In genomic region chr11:96242971-96243647, GRCh38 we compare ENCODE assay signal across 8 cellular contexts.
DNase-seq lines count a peak whose midpoint lies in the region; ATAC-seq and TF ChIP-seq lines count a peak whose summit lies in the region.

No MANE protein-coding gene starts in this region.

- CTCF ChIA-PET in OCI-LY7 (lab: Charles Lee; ENCODE audit: unreplicated experiment), result interaction anchor here (1.1 to 1.2 kb wide), 2 partner anchors 12 to 100 kb away, joined by 3 to 4 read pairs; partner anchors contain the start of gene MAML2

- no peak overlapping the region for H3K27ac ChIP-seq in OCI-LY7 (ENCODE audit: low read depth, low read length, poor library complexity, severe bottlenecking)

- H2AFZ ChIP-seq in OCI-LY7 (ENCODE audit: low read length), result peak overlapping the region; percentile 86

- intact Hi-C loops in OCI-LY7 (cut with micrococcal nuclease; ENCODE audit: unreplicated experiment), result loop anchor here (5.0 to 10.0 kb wide), 3 partner anchors 149 to 448 kb away; partner anchors contain the start of genes CEP57 and JRKL

- TF ChIP-seq CTCF in OCI-LY7 (conservative IDR thresholded peaks at IDR 0.05; ENCODE audit: low read length), result no peak
- TF ChIP-seq CTCF in epithelial cell of esophagus (IDR thresholded peaks at IDR 0.05; ENCODE audit: insufficient read depth, low read depth, low read length, missing control alignments), result peak; percentile 4

- H3K4me3 ChIP-seq in OCI-LY7 (ENCODE audit: low read depth, low read length, poor library complexity, severe bottlenecking) (no peak overlapping the region), epithelial cell of esophagus (ENCODE audit: low read length) (peak overlapping the region; percentile 47)

- H3K36me3 ChIP-seq in OCI-LY7 (ENCODE audit: insufficient read depth, low read length), result no peaks in the 10 kb centered on the region

- POLR2A ChIA-PET in OCI-LY7 (lab: Charles Lee), result interaction anchor here (0.6 to 2.1 kb wide), 15 partner anchors 10 to 526 kb away, joined by 3 to 14 read pairs (median 3); partner anchors contain the start of genes CCDC82, JRKL and MAML2

- DNase-seq in COLO668 (lab: John Stamatoyannopoulos, UW; ENCODE audit: unreplicated experiment), result peak; percentile 67
- peak; percentile 93 for DNase-seq in HPDE6-E6E7 (ENCODE audit: extremely low spot score)
- no peak for DNase-seq in OCI-LY7 (ENCODE audit: low spot score)
- peak; percentile 63 for DNase-seq in activated T-cell treated with anti-CD3 and anti-CD28 coated beads for 24 hours (ENCODE audit: low read depth)
- peak; percentile 98 for DNase-seq in epithelial cell of esophagus (ENCODE audit: low read depth)
- peak; percentile 56 for DNase-seq in middle frontal gyrus (ENCODE audit: extremely low spot score, low spot score)
- DNase-seq in stimulated activated CD8-positive, alpha-beta memory T cell treated with anti-CD3 and anti-CD28 coated beads, Interleukin-15, amount 100 ng/mL, for 48 hours (ENCODE audit: low read depth in 2 of 2), result peak; percentile 77 to 79

- BruUV-seq in OCI-LY7 (replicated peaks; lab: Mats Ljungman, UMichigan), result no TSS peak

- ATAC-seq in GM19468 (IDR thresholded peaks at IDR 0.05; ENCODE audit: extremely low read depth, unreplicated experiment), result peak; percentile 91

- H3K9me2 ChIP-seq in OCI-LY7 (ENCODE audit: insufficient read depth, low read length), result no peaks in the 10 kb centered on the region

- peak overlapping the region; percentile 52 for H3K4me2 ChIP-seq in OCI-LY7 (ENCODE audit: low read length)

- no peaks in the 10 kb centered on the region for H3K9me3 ChIP-seq in OCI-LY7 (ENCODE audit: low read length)

- peaks cover 24% of the 10 kb centered on the region for H3K4me1 ChIP-seq in OCI-LY7 (ENCODE audit: insufficient read depth, low read length, poor library complexity, severe bottlenecking)

- no peaks in the 10 kb centered on the region for H3K79me2 ChIP-seq in OCI-LY7 (ENCODE audit: insufficient read depth, low read depth, low read length)

- H4K20me1 ChIP-seq in OCI-LY7 (ENCODE audit: insufficient read depth, low read length), result no peaks in the 10 kb centered on the region
